In genomic region chr5:14331377-14331776, GRCh38 we compare ENCODE assay signal across 11 cellular contexts.
DNase-seq lines count a peak whose midpoint lies in the region; ATAC-seq, FAIRE-seq and TF ChIP-seq lines count a peak whose summit lies in the region.
"Had no signal": no experiment of that assay in that cellular context is flagged by ENCODE, and none has a peak within 500 bp of the region (broad histone marks: within the 10 kb centered on the region; RNA-seq: fewer than 3 reads in every experiment).

No MANE protein-coding gene starts in this region.

- no peak for ATAC-seq in stimulated activated naive CD8-positive, alpha-beta T cell treated with anti-CD3 and anti-CD28 coated beads, Interleukin-15, Interleukin-2, amounts not matched to agents 100 U/mL and 50 U/mL, for 24 hours
- ATAC-seq in HG03139 (IDR thresholded peaks at IDR 0.05; ENCODE audit: unreplicated experiment) (peak; percentile 69), WTC11 (no peak)

- CTCF ChIA-PET in WTC11 (lab: Charles Lee): interaction anchor here (0.5 kb wide), 1 partner anchor 540 kb away, joined by 4 read pairs; the partner anchor contains the start of gene ANKH

- H3K4me3 ChIP-seq in kidney (ENCODE audit: low read length in 2 of 2): no peak overlapping the region

- POLR2A ChIA-PET in WTC11 (lab: Charles Lee): no interaction called here

- no peak overlapping the region for H3K27ac Mint-ChIP-seq in stimulated activated naive CD8-positive, alpha-beta T cell treated with anti-CD3 and anti-CD28 coated beads, Interleukin-15, Interleukin-2, amounts not matched to agents 100 ng/mL and 50 ng/mL, for 24 hours
- peak overlapping the region; percentile 41; the same call in 1 of the 2 replicates for H3K27ac Mint-ChIP-seq in WTC11

- no peaks in the 10 kb centered on the region for H3K9me3 ChIP-seq in kidney (ENCODE audit: control insufficient read depth in 1 of 2, low read length in 2 of 2)

- H3K36me3 Mint-ChIP-seq in stimulated activated naive CD8-positive, alpha-beta T cell treated with anti-CD3 and anti-CD28 coated beads, Interleukin-15, Interleukin-2, amounts not matched to agents 100 ng/mL and 50 ng/mL, for 24 hours (ENCODE audit: low read depth): no peaks in the 10 kb centered on the region
- H3K36me3 Mint-ChIP-seq in WTC11: peaks cover 12% of the 10 kb centered on the region

- H3K9ac ChIP-seq in kidney (ENCODE audit: low read length in 2 of 2): no peak overlapping the region

- H3K27ac ChIP-seq in kidney (ENCODE audit: low read depth in 2 of 2, low read length in 2 of 2): no peak overlapping the region
- H3K27ac ChIP-seq: C4-2B had no signal

- H3K4me1 Mint-ChIP-seq in stimulated activated naive CD8-positive, alpha-beta T cell treated with anti-CD3 and anti-CD28 coated beads, Interleukin-15, Interleukin-2, amounts not matched to agents 100 ng/mL and 50 ng/mL, for 24 hours (ENCODE audit: low read depth): peaks cover 27% of the 10 kb centered on the region
- peaks cover 20% of the 10 kb centered on the region for H3K4me1 Mint-ChIP-seq in WTC11

- H3K9me3 Mint-ChIP-seq in stimulated activated naive CD8-positive, alpha-beta T cell treated with anti-CD3 and anti-CD28 coated beads, Interleukin-15, Interleukin-2, amounts not matched to agents 100 ng/mL and 50 ng/mL, for 24 hours: no peaks in the 10 kb centered on the region
- no peaks in the 10 kb centered on the region for H3K9me3 Mint-ChIP-seq in WTC11

- H3K4me1 ChIP-seq in kidney (ENCODE audit: control insufficient read depth in 1 of 2, insufficient read depth in 1 of 2, low read depth in 1 of 2, low read length in 2 of 2): no peaks in the 10 kb centered on the region

- H3K27me3 Mint-ChIP-seq in stimulated activated naive CD8-positive, alpha-beta T cell treated with anti-CD3 and anti-CD28 coated beads, Interleukin-15, Interleukin-2, amounts not matched to agents 100 ng/mL and 50 ng/mL, for 24 hours: no peaks in the 10 kb centered on the region
- no peaks in the 10 kb centered on the region for H3K27me3 Mint-ChIP-seq in WTC11 (ENCODE audit: low read depth)

- peaks cover 5 to 14% of the 10 kb centered on the region in 2 donors for H3K36me3 ChIP-seq in kidney (ENCODE audit: control insufficient read depth in 1 of 2, insufficient read depth in 2 of 2, low read length in 2 of 2)

- DNase-seq in stimulated activated naive CD8-positive, alpha-beta T cell treated with anti-CD3 and anti-CD28 coated beads, Interleukin-15, Interleukin-2, amounts not matched to agents 100 U/mL and 50 U/mL, for 24 hours: no peak
- DNase-seq in WTC11 (ENCODE audit: low spot score) (no peak), kidney (no peak), NCI-H2081 (lab: John Stamatoyannopoulos, UW) (no peak), cerebellum (ENCODE audit: low spot score) (no peak), DMS 273 (lab: John Stamatoyannopoulos, UW; ENCODE audit: unreplicated experiment) (no peak)
- DNase-seq: mesendoderm; stimulated activated CD4-positive, alpha-beta T cell treated with anti-CD3 and anti-CD28 coated beads, Interleukin-2, amount 100 ng/mL, for 24 hours had no signal

- TF ChIP-seq CTCF in WTC11 (IDR thresholded peaks at IDR 0.05) (no peak), kidney (IDR thresholded peaks at IDR 0.05; ENCODE audit: borderline replicate concordance, extremely low read depth, insufficient read depth) (no peak)

- FAIRE-seq in kidney (lab: Jason Lieb, UNC): no peak

- peak overlapping the region; percentile 1 for H3K4me3 Mint-ChIP-seq in stimulated activated naive CD8-positive, alpha-beta T cell treated with anti-CD3 and anti-CD28 coated beads, Interleukin-15, Interleukin-2, amounts not matched to agents 100 ng/mL and 50 ng/mL, for 24 hours
- no peak overlapping the region for H3K4me3 Mint-ChIP-seq in WTC11

- intact Hi-C loops in kidney (cut with DNase I): no loop called here

TF ChIP-seq in WTC11, 78 proteins besides CTCF, POLR2A, EP300 and RAD21:
- no peak for TF ChIP-seq ZNF671 (CRISPR knock-in tag; IDR thresholded peaks at IDR 0.05)
